Comparison of ENCODE assay signal across 8 cellular contexts in genomic region chr1:32071758-32072621, GRCh38. TPM values are rescaled to one million over a fixed set of nuclear protein-coding genes. Genes with fewer than 3 reads are reported as not detected.
A peak's percentile ranks its signal among the peaks of the same experiment; 100 is the strongest.
DNase-seq lines count a peak whose midpoint lies in the region; ATAC-seq and TF ChIP-seq lines count a peak whose summit lies in the region.

No MANE protein-coding gene starts in this region.

- TF ChIP-seq CTCF in GM12865 (IDR thresholded peaks at IDR 0.05; ENCODE audit: insufficient read depth, low read depth, low read length, missing control alignments) (no peak), epithelial cell of proximal tubule (conservative IDR thresholded peaks at IDR 0.05; ENCODE audit: low read depth, low read length) (no peak), osteocyte (IDR thresholded peaks at IDR 0.05) (no peak)

- no peaks in the 10 kb centered on the region for H3K27me3 ChIP-seq in ACC112 (ENCODE audit: insufficient read depth, low read length)
- no peaks in the 10 kb centered on the region for H3K27me3 ChIP-seq in SJSA1 (replicated peaks)

- no peaks in the 10 kb centered on the region for H3K9me3 Mint-ChIP-seq in osteocyte (ENCODE audit: unreplicated experiment)

- H3K4me3 ChIP-seq in ACC112 (ENCODE audit: low read depth, low read length) (peak overlapping the region; percentile 77), GM12865 (ENCODE audit: low read depth, low read length) (peak overlapping the region; percentile 68), SJSA1 (peak overlapping the region; percentile 92), epithelial cell of proximal tubule (ENCODE audit: low read depth, low read length) (peak overlapping the region; percentile 73)

- H3K36me3 ChIP-seq in ACC112 (ENCODE audit: insufficient read depth, low read length), result peaks cover 4% of the 10 kb centered on the region; the same call in 1 of the 2 replicates
- H3K36me3 ChIP-seq in SJSA1, result peaks cover 21% of the 10 kb centered on the region

- no peaks in the 10 kb centered on the region for H3K9me3 ChIP-seq in SJSA1 (replicated peaks)

- H3K4me3 Mint-ChIP-seq in osteocyte (ENCODE audit: unreplicated experiment), result peak overlapping the region; percentile 91

- ATAC-seq in GM19324 (IDR thresholded peaks at IDR 0.05; ENCODE audit: low FRiP score, unreplicated experiment), result no peak

- H3K4me1 ChIP-seq in ACC112 (ENCODE audit: control insufficient read depth, insufficient read depth, low read length, unreplicated experiment) (peaks cover 48% of the 10 kb centered on the region), SJSA1 (replicated peaks) (peaks cover 43% of the 10 kb centered on the region)

- H3K27me3 Mint-ChIP-seq in osteocyte (ENCODE audit: unreplicated experiment), result no peaks in the 10 kb centered on the region

- peaks cover 47% of the 10 kb centered on the region for H3K4me1 Mint-ChIP-seq in osteocyte (ENCODE audit: unreplicated experiment)

- peak overlapping the region; percentile 39 for H2AFZ ChIP-seq in ACC112 (ENCODE audit: low read length, unreplicated experiment)

- H3K79me2 ChIP-seq in ACC112 (ENCODE audit: control insufficient read depth, insufficient read depth, low read length, unreplicated experiment), result peaks cover 23% of the 10 kb centered on the region

- DNase-seq in GM12865 (ENCODE audit: low read depth), result no peak
- peak; percentile 66 to 69 for DNase-seq in SJSA1 (ENCODE audit: low read depth in 1 of 2, low spot score in 2 of 2)
- DNase-seq in epithelial cell of proximal tubule (ENCODE audit: low read depth), result no peak
- DNase-seq in osteocyte (ENCODE audit: extremely low spot score, unreplicated experiment), result no peak
- no peak for DNase-seq in hypothalamus (lab: John Stamatoyannopoulos, UW)
- DNase-seq in iPS-NIHi7 (ENCODE audit: extremely low spot score), result no peak

- peak overlapping the region; percentile 93 for H3K27ac Mint-ChIP-seq in osteocyte (ENCODE audit: unreplicated experiment)

- H3K27ac ChIP-seq in ACC112 (ENCODE audit: low read depth, low read length) (peak overlapping the region; percentile 74), SJSA1 (peak overlapping the region; percentile 67)

- peaks cover under 1% of the 10 kb centered on the region for H3K36me3 Mint-ChIP-seq in osteocyte (ENCODE audit: unreplicated experiment)

RNA-seq across cellular contexts. Expression of gene TMEM39B, which starts 0.7 kb away (rescaled TPM):
- total RNA-seq in SJSA1 (2014; rRNA removed; shearing (Covaris generic)), result 2.9 and 5.8 TPM in 2 replicates
- total RNA-seq in epithelial cell of proximal tubule (1.2 and 5.2 TPM in 2 replicates), osteocyte (22.9 and 25.0 TPM in 2 replicates)

RNA-seq across cellular contexts. Expression of gene KPNA6, which starts 35.9 kb away (rescaled TPM):
- total RNA-seq in SJSA1 (2014; rRNA removed; shearing (Covaris generic)), result 45.4 and 54.4 TPM in 2 replicates
- total RNA-seq in epithelial cell of proximal tubule (39.9 and 48.0 TPM in 2 replicates), osteocyte (75.3 and 78.2 TPM in 2 replicates)

RNA-seq across cellular contexts. Expression of gene KHDRBS1, which starts 58.3 kb away (rescaled TPM):
- 61.1 and 74.6 TPM in 2 replicates for total RNA-seq in SJSA1 (2014; rRNA removed; shearing (Covaris generic))
- total RNA-seq in epithelial cell of proximal tubule (69.6 and 139 TPM in 2 replicates), osteocyte (128 and 131 TPM in 2 replicates)

Comparison
In these comparisons a context has a peak if more than half of its experiments do, and no peak if none do; other contexts are left out.
1. DNase-seq: peak in SJSA1 (2 of 2); none in GM12865 (single experiment), epithelial cell of proximal tubule (single experiment), osteocyte (single experiment), hypothalamus (0 of 51) and iPS-NIHi7 (single experiment).
2. Peak in every context shown above with its lines, with median percentiles within 50 percentile points of each other: H3K4me3 ChIP-seq.